Comparison of ENCODE assay signal across 9 cellular contexts in genomic region chr6:78611886-78612480, GRCh38.
DNase-seq lines count a peak whose midpoint lies in the region; ATAC-seq and TF ChIP-seq lines count a peak whose summit lies in the region.
"Had no signal": no experiment of that assay in that cellular context is flagged by ENCODE, and none has a peak within 500 bp of the region (broad histone marks: within the 10 kb centered on the region; RNA-seq: fewer than 3 reads in every experiment).

No MANE protein-coding gene starts in this region.

- H3K27me3 ChIP-seq in psoas muscle (ENCODE audit: insufficient read depth in 3 of 3, low read length in 2 of 3) = no peaks in the 10 kb centered on the region
- H3K27me3 ChIP-seq: BLaER1 treated with 17β-estradiol and CSF1 and Interleukin-3, amounts not matched to agents 10 nM and 100 nM had no signal

- ATAC-seq in psoas muscle (no peak), HG03135 (IDR thresholded peaks at IDR 0.05; ENCODE audit: unreplicated experiment) (no peak)

- H3K4me3 ChIP-seq in cardiac fibroblast (replicated peaks in 1 of 2; ENCODE audit: low read depth in 2 of 2, low read length in 2 of 2) (no peak overlapping the region), psoas muscle (no peak overlapping the region)
- H3K4me3 ChIP-seq: BLaER1 treated with 17β-estradiol and CSF1 and Interleukin-3, amounts not matched to agents 10 nM and 100 nM had no signal

- no peaks in the 10 kb centered on the region for H3K9me3 ChIP-seq in psoas muscle
- H3K9me3 ChIP-seq: BLaER1 treated with 17β-estradiol and CSF1 and Interleukin-3, amounts not matched to agents 10 nM and 100 nM had no signal

- TF ChIP-seq CTCF in cardiac fibroblast (IDR thresholded peaks at IDR 0.05; ENCODE audit: low read depth, low read length) = peak; percentile 53
- peak; percentile 20 for TF ChIP-seq CTCF in psoas muscle (IDR thresholded peaks at IDR 0.05)

- no peaks in the 10 kb centered on the region for H3K4me1 ChIP-seq in psoas muscle
- H3K4me1 ChIP-seq: BLaER1 treated with 17β-estradiol and CSF1 and Interleukin-3, amounts not matched to agents 10 nM and 100 nM had no signal

- intact Hi-C loops in psoas muscle (cut with DNase I) = no loop called here

- DNase-seq in NCI-H1436 (lab: John Stamatoyannopoulos, UW) = peak; percentile 0
- no peak for DNase-seq in NCI-H1436 treated with DMSO at 0.1 percent for 48 hours (lab: John Stamatoyannopoulos, UW)
- peak; percentile 24 to 36 for DNase-seq in Kasumi-1 (lab: John Stamatoyannopoulos, UW)
- peak; percentile 34 to 57 for DNase-seq in cardiac fibroblast (ENCODE audit: low read depth in 2 of 2)
- DNase-seq in psoas muscle = no peak
- no peak for DNase-seq in SIG-M5 treated with dmso at 0.1 percent for 504 hours (lab: John Stamatoyannopoulos, UW; ENCODE audit: unreplicated experiment)
- DNase-seq in C1 segment of cervical spinal cord (lab: John Stamatoyannopoulos, UW) = no peak

- WGBS in psoas muscle, 3 donors = 57 to 64% (median 63%) methylated on average over 4 of the region's 4 CpGs

- H3K27ac ChIP-seq in psoas muscle = no peak overlapping the region
- H3K27ac ChIP-seq: BLaER1 treated with 17β-estradiol and CSF1 and Interleukin-3, amounts not matched to agents 10 nM and 100 nM had no signal

- no peaks in the 10 kb centered on the region for H3K36me3 ChIP-seq in psoas muscle (ENCODE audit: insufficient read depth in 1 of 2, low read depth in 1 of 2)
- H3K36me3 ChIP-seq: BLaER1 treated with 17β-estradiol and CSF1 and Interleukin-3, amounts not matched to agents 10 nM and 100 nM had no signal

Comparison
In these comparisons a context has a peak if more than half of its experiments do, and no peak if none do; other contexts are left out.
1. DNase-seq: peak in NCI-H1436 (single experiment), Kasumi-1 (2 of 2) and cardiac fibroblast (2 of 2); none in NCI-H1436 treated with DMSO at 0.1 percent for 48 hours (single experiment), psoas muscle (0 of 2), SIG-M5 treated with dmso at 0.1 percent for 504 hours (single experiment) and C1 segment of cervical spinal cord (0 of 14).